In the genomic region with DNA sequence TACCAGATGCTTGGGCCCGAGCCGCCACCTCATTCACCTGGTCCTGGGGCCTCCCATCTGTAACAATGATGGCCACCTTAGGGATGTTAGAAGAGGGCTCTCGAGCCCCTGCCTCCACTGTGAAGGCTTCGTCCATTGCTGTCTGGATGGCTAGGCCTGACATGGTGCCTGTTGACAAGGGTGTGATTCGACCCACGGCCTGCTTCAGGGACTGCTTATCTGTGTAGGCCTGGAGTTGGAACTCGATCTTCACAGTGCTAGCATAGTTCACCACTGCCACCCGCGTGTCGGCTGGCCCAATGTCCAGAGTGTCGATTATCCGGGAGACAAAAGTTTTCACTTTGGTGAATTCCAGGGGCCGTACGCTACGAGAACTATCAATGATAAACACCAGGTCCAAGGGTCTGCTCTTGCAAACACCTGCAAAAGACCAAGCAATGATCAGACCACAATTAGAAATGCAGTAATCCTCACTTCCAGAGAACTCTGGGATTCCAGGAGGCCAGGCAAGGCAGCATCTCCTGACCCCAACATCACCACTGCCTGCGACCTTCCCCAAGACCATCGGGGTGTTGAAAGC, we compare ENCODE assay signal across 1 cellular context.
A peak's percentile ranks its signal among the peaks of the same experiment; 100 is the strongest.
TF ChIP-seq lines count a peak whose summit lies in the region.

No MANE protein-coding gene starts in this region.

TF ChIP-seq in HepG2, 621 proteins besides CTCF, POLR2A, EP300 and RAD21 (continues in another document):
- TF ChIP-seq FOXP4 (CRISPR knock-in tag; IDR thresholded peaks at IDR 0.05): 0 out of 2 replicates have a peak, but pooled peaks have one; percentile 23
- peak; percentile 25; the same call in 1 of the 2 replicates for TF ChIP-seq ZNF574 (CRISPR knock-in tag; IDR thresholded peaks at IDR 0.05)
- TF ChIP-seq KDM5B (CRISPR knock-in tag; IDR thresholded peaks at IDR 0.05; ENCODE audit: borderline replicate concordance): 0 out of 2 replicates have a peak, but pooled peaks have one; percentile 40
- 0 out of 2 replicates have a peak, but pooled peaks have one; percentile 33 for TF ChIP-seq MYC (CRISPR knock-in tag; IDR thresholded peaks at IDR 0.05; ENCODE audit: borderline replicate concordance)
- TF ChIP-seq, protein P1, sequence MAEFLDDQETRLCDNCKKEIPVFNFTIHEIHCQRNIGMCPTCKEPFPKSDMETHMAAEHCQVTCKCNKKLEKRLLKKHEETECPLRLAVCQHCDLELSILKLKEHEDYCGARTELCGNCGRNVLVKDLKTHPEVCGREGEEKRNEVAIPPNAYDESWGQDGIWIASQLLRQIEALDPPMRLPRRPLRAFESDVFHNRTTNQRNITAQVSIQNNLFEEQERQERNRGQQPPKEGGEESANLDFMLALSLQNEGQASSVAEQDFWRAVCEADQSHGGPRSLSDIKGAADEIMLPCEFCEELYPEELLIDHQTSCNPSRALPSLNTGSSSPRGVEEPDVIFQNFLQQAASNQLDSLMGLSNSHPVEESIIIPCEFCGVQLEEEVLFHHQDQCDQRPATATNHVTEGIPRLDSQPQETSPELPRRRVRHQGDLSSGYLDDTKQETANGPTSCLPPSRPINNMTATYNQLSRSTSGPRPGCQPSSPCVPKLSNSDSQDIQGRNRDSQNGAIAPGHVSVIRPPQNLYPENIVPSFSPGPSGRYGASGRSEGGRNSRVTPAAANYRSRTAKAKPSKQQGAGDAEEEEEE (CRISPR knock-in tag; IDR thresholded peaks at IDR 0.05; ENCODE audit: borderline replicate concordance): no peak
- TF ChIP-seq MLLT10 (CRISPR knock-in tag; IDR thresholded peaks at IDR 0.05): 0 out of 2 replicates have a peak, but pooled peaks have one; percentile 16
- TF ChIP-seq ZNF589 (CRISPR knock-in tag; conservative IDR thresholded peaks at IDR 0.05): no peak
- 0 out of 2 replicates have a peak, but pooled peaks have one; percentile 12 for TF ChIP-seq ARNT2 (CRISPR knock-in tag; IDR thresholded peaks at IDR 0.05; ENCODE audit: low read depth)
- peak; percentile 17; the same call in 1 of the 2 replicates for TF ChIP-seq CCDC6 (CRISPR knock-in tag; IDR thresholded peaks at IDR 0.05)
- TF ChIP-seq ZNF142 (CRISPR knock-in tag; IDR thresholded peaks at IDR 0.05): peak; percentile 35; the same call in 1 of the 2 replicates
- 0 out of 2 replicates have a peak, but pooled peaks have one; percentile 21 for TF ChIP-seq MED1 (CRISPR knock-in tag; IDR thresholded peaks at IDR 0.05)
- TF ChIP-seq MXI1 (IDR thresholded peaks at IDR 0.05; ENCODE audit: borderline replicate concordance, low read depth, low read length): no peak
- 0 out of 2 replicates have a peak, but pooled peaks have one; percentile 16 for TF ChIP-seq PITX1 (CRISPR knock-in tag; IDR thresholded peaks at IDR 0.05)
- 0 out of 2 replicates have a peak, but pooled peaks have one; percentile 9 for TF ChIP-seq ZNF564 (CRISPR knock-in tag; IDR thresholded peaks at IDR 0.05)
- TF ChIP-seq ZNF879 (CRISPR knock-in tag; IDR thresholded peaks at IDR 0.05): 0 out of 2 replicates have a peak, but pooled peaks have one; percentile 40
- TF ChIP-seq ARHGAP35 (CRISPR knock-in tag; IDR thresholded peaks at IDR 0.05; ENCODE audit: borderline replicate concordance): no peak; the same call in 1 of the 2 replicates
- peak; percentile 43; the same call in 1 of the 2 replicates for TF ChIP-seq MAX (IDR thresholded peaks at IDR 0.05)
- TF ChIP-seq NFKB2 (CRISPR knock-in tag; IDR thresholded peaks at IDR 0.05; ENCODE audit: borderline replicate concordance): peak; percentile 52; the same call in 1 of the 2 replicates
- TF ChIP-seq ZFY (CRISPR knock-in tag; IDR thresholded peaks at IDR 0.05): peak; percentile 65
- TF ChIP-seq FOXA3 (CRISPR knock-in tag; IDR thresholded peaks at IDR 0.05): peak; percentile 11; the same call in 1 of the 2 replicates
- peak; percentile 68 for TF ChIP-seq SALL1 (CRISPR knock-in tag; IDR thresholded peaks at IDR 0.05)
- peak; percentile 57 for TF ChIP-seq ZFX (CRISPR knock-in tag; IDR thresholded peaks at IDR 0.05; ENCODE audit: low read depth)
- no peak for TF ChIP-seq THAP11 (CRISPR knock-in tag; IDR thresholded peaks at IDR 0.05)
- TF ChIP-seq ATRX (CRISPR knock-in tag; IDR thresholded peaks at IDR 0.05; ENCODE audit: borderline replicate concordance): no peak
- TF ChIP-seq ZFP90 (CRISPR knock-in tag; IDR thresholded peaks at IDR 0.05; ENCODE audit: borderline replicate concordance): 0 out of 2 replicates have a peak, but pooled peaks have one; percentile 65
- TF ChIP-seq GLMP (CRISPR knock-in tag; IDR thresholded peaks at IDR 0.05; ENCODE audit: borderline replicate concordance): no peak
- no peak for TF ChIP-seq ZKSCAN1 (IDR thresholded peaks at IDR 0.05; ENCODE audit: low read length)
- TF ChIP-seq ZNF724P (CRISPR knock-in tag; IDR thresholded peaks at IDR 0.05; ENCODE audit: borderline replicate concordance): peak; percentile 53; the same call in 1 of the 2 replicates
- TF ChIP-seq, protein P2, sequence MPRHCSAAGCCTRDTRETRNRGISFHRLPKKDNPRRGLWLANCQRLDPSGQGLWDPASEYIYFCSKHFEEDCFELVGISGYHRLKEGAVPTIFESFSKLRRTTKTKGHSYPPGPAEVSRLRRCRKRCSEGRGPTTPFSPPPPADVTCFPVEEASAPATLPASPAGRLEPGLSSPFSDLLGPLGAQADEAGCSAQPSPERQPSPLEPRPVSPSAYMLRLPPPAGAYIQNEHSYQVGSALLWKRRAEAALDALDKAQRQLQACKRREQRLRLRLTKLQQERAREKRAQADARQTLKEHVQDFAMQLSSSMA (CRISPR knock-in tag; IDR thresholded peaks at IDR 0.05): peak; percentile 46; the same call in 1 of the 2 replicates
- peak; percentile 55 for TF ChIP-seq HNF4A (CRISPR knock-in tag; IDR thresholded peaks at IDR 0.05)
- TF ChIP-seq, protein P3, sequence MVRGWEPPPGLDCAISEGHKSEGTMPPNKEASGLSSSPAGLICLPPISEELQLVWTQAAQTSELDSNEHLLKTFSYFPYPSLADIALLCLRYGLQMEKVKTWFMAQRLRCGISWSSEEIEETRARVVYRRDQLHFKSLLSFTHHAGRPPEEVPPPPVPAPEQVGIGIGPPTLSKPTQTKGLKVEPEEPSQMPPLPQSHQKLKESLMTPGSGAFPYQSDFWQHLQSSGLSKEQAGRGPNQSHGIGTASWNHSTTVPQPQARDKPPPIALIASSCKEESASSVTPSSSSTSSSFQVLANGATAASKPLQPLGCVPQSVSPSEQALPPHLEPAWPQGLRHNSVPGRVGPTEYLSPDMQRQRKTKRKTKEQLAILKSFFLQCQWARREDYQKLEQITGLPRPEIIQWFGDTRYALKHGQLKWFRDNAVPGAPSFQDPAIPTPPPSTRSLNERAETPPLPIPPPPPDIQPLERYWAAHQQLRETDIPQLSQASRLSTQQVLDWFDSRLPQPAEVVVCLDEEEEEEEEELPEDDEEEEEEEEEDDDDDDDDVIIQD (CRISPR knock-in tag; IDR thresholded peaks at IDR 0.05; ENCODE audit: low read depth): peak; percentile 55; the same call in 1 of the 2 replicates
- TF ChIP-seq KDM2A (CRISPR knock-in tag; IDR thresholded peaks at IDR 0.05; ENCODE audit: borderline replicate concordance, low read depth): 0 out of 2 replicates have a peak, but pooled peaks have one; percentile 18
- TF ChIP-seq ZNF468 (CRISPR knock-in tag; IDR thresholded peaks at IDR 0.05): no peak
- TF ChIP-seq, protein P4, sequence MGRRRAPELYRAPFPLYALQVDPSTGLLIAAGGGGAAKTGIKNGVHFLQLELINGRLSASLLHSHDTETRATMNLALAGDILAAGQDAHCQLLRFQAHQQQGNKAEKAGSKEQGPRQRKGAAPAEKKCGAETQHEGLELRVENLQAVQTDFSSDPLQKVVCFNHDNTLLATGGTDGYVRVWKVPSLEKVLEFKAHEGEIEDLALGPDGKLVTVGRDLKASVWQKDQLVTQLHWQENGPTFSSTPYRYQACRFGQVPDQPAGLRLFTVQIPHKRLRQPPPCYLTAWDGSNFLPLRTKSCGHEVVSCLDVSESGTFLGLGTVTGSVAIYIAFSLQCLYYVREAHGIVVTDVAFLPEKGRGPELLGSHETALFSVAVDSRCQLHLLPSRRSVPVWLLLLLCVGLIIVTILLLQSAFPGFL (CRISPR knock-in tag; IDR thresholded peaks at IDR 0.05): no peak
- no peak; the same call in 1 of the 2 replicates for TF ChIP-seq ZNF296 (CRISPR knock-in tag; conservative IDR thresholded peaks at IDR 0.05)
